ENCODE assay signal across 8 cellular contexts in genomic region chr7:131327049-131327625, GRCh38. TPM values are rescaled to one million over a fixed set of nuclear protein-coding genes. Genes with fewer than 3 reads are reported as not detected.
DNase-seq lines count a peak whose midpoint lies in the region; ATAC-seq, FAIRE-seq and TF ChIP-seq lines count a peak whose summit lies in the region.

No MANE protein-coding gene starts in this region.

- H3K9ac ChIP-seq in endothelial cell of umbilical vein (replicated peaks; ENCODE audit: extremely low read depth, insufficient read depth, low read length): peak overlapping the region; percentile 100

- H3K9me3 ChIP-seq in endothelial cell of umbilical vein (replicated peaks; ENCODE audit: control insufficient read depth, insufficient read depth, low read length) (no peaks in the 10 kb centered on the region), tibial nerve (no peaks in the 10 kb centered on the region)

- no peaks in the 10 kb centered on the region for H3K36me3 Mint-ChIP-seq in mesothelial cell of epicardium

- intact Hi-C loops in endothelial cell of umbilical vein (cut with micrococcal nuclease): loop anchor here (2.0 kb wide), 4 partner anchors 88 to 254 kb away; no protein-coding TSS in a partner anchor

- ATAC-seq in GM18868 (IDR thresholded peaks at IDR 0.05; ENCODE audit: unreplicated experiment) (peak; percentile 2), HG03521 (IDR thresholded peaks at IDR 0.05; ENCODE audit: unreplicated experiment) (peak; percentile 12), GM18861 (IDR thresholded peaks at IDR 0.05; ENCODE audit: unreplicated experiment) (no peak)

- CTCF ChIA-PET in endothelial cell of umbilical vein (lab: Charles Lee): interaction anchor here (1.0 to 1.2 kb wide), 3 partner anchors 34 to 255 kb away, joined by 3 to 4 read pairs (median 3); no protein-coding TSS in a partner anchor

- H3K27me3 ChIP-seq in endothelial cell of umbilical vein (ENCODE audit: control insufficient read depth in 2 of 2, insufficient read depth in 2 of 2, low read length in 2 of 2) (no peaks in the 10 kb centered on the region), tibial nerve (no peaks in the 10 kb centered on the region)

- 1% methylated on average over 14 of the region's 14 CpGs for whole genome bisulfite sequencing in tibial nerve, 2 donors

- H3K79me2 ChIP-seq in endothelial cell of umbilical vein (ENCODE audit: control insufficient read depth, insufficient read depth, low read length): peaks cover 42% of the 10 kb centered on the region

- H3K4me1 ChIP-seq in endothelial cell of umbilical vein (ENCODE audit: control insufficient read depth, extremely low read depth, insufficient read depth, low read length): peaks cover 17% of the 10 kb centered on the region
- peaks cover 0 to 39% (median 17%) of the 10 kb centered on the region in 4 donors for H3K4me1 ChIP-seq in tibial nerve

- H3K27me3 Mint-ChIP-seq in mesothelial cell of epicardium (ENCODE audit: low read depth): no peaks in the 10 kb centered on the region

- peak overlapping the region; percentile 69 to 99 (median 87) for H3K4me3 ChIP-seq in endothelial cell of umbilical vein (replicated peaks in 1 of 3; ENCODE audit: insufficient read depth in 1 of 3, low read depth in 1 of 3, low read length in 3 of 3)
- H3K4me3 ChIP-seq in tibial nerve: peak overlapping the region; percentile 83 to 96 (median 94)

- H3K9me3 Mint-ChIP-seq in mesothelial cell of epicardium: no peaks in the 10 kb centered on the region

- H3K36me3 ChIP-seq in endothelial cell of umbilical vein (ENCODE audit: control insufficient read depth in 2 of 2, extremely low read depth in 1 of 2, insufficient read depth in 2 of 2, low read length in 2 of 2): no peaks in the 10 kb centered on the region
- H3K36me3 ChIP-seq in tibial nerve: peaks cover 0 to 8% (median 0%) of the 10 kb centered on the region in 3 donors

- H3K4me3 Mint-ChIP-seq in mesothelial cell of epicardium: peak overlapping the region; percentile 94

- peak overlapping the region; percentile 66 for H3K4me2 ChIP-seq in endothelial cell of umbilical vein (ENCODE audit: insufficient read depth, low read length)

- H3K27ac Mint-ChIP-seq in mesothelial cell of epicardium: peak overlapping the region; percentile 99

- H2AFZ ChIP-seq in endothelial cell of umbilical vein (ENCODE audit: low read depth, low read length): peak overlapping the region; percentile 100

- H4K20me1 ChIP-seq in endothelial cell of umbilical vein (replicated peaks; ENCODE audit: control insufficient read depth, extremely low read depth, insufficient read depth, low read length): peaks cover 2% of the 10 kb centered on the region

- TSS peak; percentile 44 for BruUV-seq in endothelial cell of umbilical vein (replicated peaks; lab: Mats Ljungman, UMichigan)

- dilution Hi-C loops in endothelial cell of umbilical vein (cut with MboI; ENCODE audit: extremely low pct_ligation_motif_present, low sequenced_read_pairs): no loop called here

- H3K27ac ChIP-seq in endothelial cell of umbilical vein (ENCODE audit: insufficient read depth, low read depth, low read length) (peak overlapping the region; percentile 98), tibial nerve (peak overlapping the region; percentile 96 to 100 (median 98))

- FAIRE-seq in endothelial cell of umbilical vein (lab: Jason Lieb, UNC): peak; percentile 85

- peaks cover 32% of the 10 kb centered on the region for H3K4me1 Mint-ChIP-seq in mesothelial cell of epicardium

- DNase-seq in COLO668 (lab: John Stamatoyannopoulos, UW; ENCODE audit: unreplicated experiment) (peak; percentile 40), SW480 (ENCODE audit: low spot score) (peak; percentile 70), endothelial cell of umbilical vein (ENCODE audit: low read depth, low spot score) (peak; percentile 79), mesothelial cell of epicardium (ENCODE audit: low spot score in 2 of 2, unreplicated experiment in 2 of 2) (no peak), tibial nerve (ENCODE audit: low spot score in 2 of 2) (peak in 1 of 2 donors; percentile 65)

- no peaks in the 10 kb centered on the region for H3K9me1 ChIP-seq in endothelial cell of umbilical vein (replicated peaks; ENCODE audit: control insufficient read depth, extremely low read depth, insufficient read depth, low read length)

- POLR2A ChIA-PET in endothelial cell of umbilical vein (lab: Charles Lee): no interaction called here

- TF ChIP-seq POLR2A in endothelial cell of umbilical vein (IDR thresholded peaks at IDR 0.05; ENCODE audit: low read depth, low read length) (no peak), tibial nerve (IDR thresholded peaks at IDR 0.05) (no peak)

- no peak for TF ChIP-seq EP300 in tibial nerve (IDR thresholded peaks at IDR 0.05)

- TF ChIP-seq CTCF in endothelial cell of umbilical vein (IDR thresholded peaks at IDR 0.05; ENCODE audit: extremely low read depth in 1 of 2, insufficient read depth in 1 of 2, low read depth in 1 of 2, low read length in 2 of 2) (no peak), mesothelial cell of epicardium (IDR thresholded peaks at IDR 0.05; ENCODE audit: unreplicated experiment) (no peak), tibial nerve (IDR thresholded peaks at IDR 0.05) (no peak)

TF ChIP-seq in endothelial cell of umbilical vein, 7 proteins besides CTCF, POLR2A, EP300 and RAD21:
- TF ChIP-seq JUN (IDR thresholded peaks at IDR 0.05; ENCODE audit: borderline replicate concordance, insufficient read depth, insufficient read length, low read depth): no peak
- no peak for TF ChIP-seq MYC (IDR thresholded peaks at IDR 0.05; ENCODE audit: low read depth, low read length)
- no peak for TF ChIP-seq MAX (IDR thresholded peaks at IDR 0.05; ENCODE audit: insufficient read depth, insufficient read length)
- no peak for TF ChIP-seq FOS (IDR thresholded peaks at IDR 0.05; ENCODE audit: borderline replicate concordance, insufficient read depth, low read length)
- no peak for TF ChIP-seq EZH2 (IDR thresholded peaks at IDR 0.05; ENCODE audit: borderline replicate concordance, low read depth, low read length, severe bottlenecking)
- TF ChIP-seq GATA2 (IDR thresholded peaks at IDR 0.05; ENCODE audit: insufficient read depth, insufficient read length, low read depth, low read length): no peak
- no peak for TF ChIP-seq POLR2AphosphoS5 (IDR thresholded peaks at IDR 0.05; ENCODE audit: insufficient read depth, low read depth, low read length)

RNA-seq across cellular contexts. Expression of gene MKLN1, which starts 0.5 kb away (rescaled TPM):
- total RNA-seq in endothelial cell of umbilical vein (31.7 and 32.1 TPM in 2 replicates), mesothelial cell of epicardium (58.1 to 67.3 TPM (median 61.7 TPM) in 3 replicates), tibial nerve (100 to 1,000 TPM in 1 of 4 donors, 10 to 100 TPM in 3; 86.4 to 143 (median 95.0) TPM)
- 12.2 and 13.1 TPM in 2 replicates for polyA plus RNA-seq in endothelial cell of umbilical vein
- 13.7 and 14.9 TPM in 2 replicates for polyA plus RNA-seq in endothelial cell of umbilical vein (2011; cell fraction: cytosol; rRNA removed)
- 36.3 and 39.0 TPM in 2 replicates for polyA plus RNA-seq in endothelial cell of umbilical vein (2011; cell fraction: nucleus; rRNA removed)
- 15.5 and 25.1 TPM in 2 replicates for polyA plus RNA-seq in endothelial cell of umbilical vein (2012)
- 95.5 and 123 TPM in 2 replicates for polyA minus RNA-seq in endothelial cell of umbilical vein
- 48.7 TPM for polyA minus RNA-seq in endothelial cell of umbilical vein (2011; cell fraction: cytosol; rRNA and poly(A)+ RNA removed)
- 127 and 232 TPM in 2 replicates for polyA minus RNA-seq in endothelial cell of umbilical vein (2011; cell fraction: nucleus; rRNA and poly(A)+ RNA removed)

Comparison
In these comparisons a context has a peak if more than half of its experiments do, and no peak if none do; other contexts are left out.
1. DNase-seq: peak in COLO668 (single experiment), SW480 (single experiment) and endothelial cell of umbilical vein (single experiment); none in mesothelial cell of epicardium (0 of 2).